Comparison of ENCODE assay signal across 1 cellular context in the genomic region with DNA sequence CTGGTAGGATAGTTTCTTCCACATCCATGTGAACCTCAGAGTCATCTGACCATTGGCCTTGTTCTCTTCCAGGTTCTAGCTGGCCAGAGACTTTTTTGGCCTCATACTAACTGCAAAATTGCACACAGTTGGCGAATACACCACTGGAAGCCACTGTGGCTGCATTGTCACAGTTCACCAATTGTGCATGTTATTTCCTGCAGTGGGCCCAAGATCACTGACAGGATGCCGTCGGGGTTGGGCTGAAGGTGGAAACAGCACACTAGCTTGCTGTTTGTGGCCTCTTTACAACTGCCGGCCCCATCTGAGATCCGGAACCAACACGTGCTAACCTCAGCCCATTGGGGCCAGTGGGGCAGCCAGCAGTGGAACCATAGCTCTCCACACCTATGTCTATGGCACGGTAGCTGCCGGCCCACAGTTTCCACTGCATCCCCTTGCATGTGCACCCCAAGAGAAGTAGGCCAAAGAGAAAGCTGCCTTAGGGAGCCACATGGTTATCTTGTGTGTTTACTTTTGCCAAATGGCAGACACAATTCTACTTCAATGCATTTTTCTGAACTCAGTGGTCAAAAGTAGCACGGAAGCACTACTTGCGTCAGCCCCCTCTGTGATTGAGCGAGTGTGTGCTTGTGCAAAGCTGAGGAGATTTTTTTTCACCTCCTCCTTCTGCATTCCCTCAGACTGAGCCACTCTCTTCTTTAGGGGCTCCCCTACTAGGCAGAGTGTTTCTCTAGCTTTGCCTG.
TF ChIP-seq lines count a peak whose summit lies in the region.

No MANE protein-coding gene starts in this region.

TF ChIP-seq in GM12878, 131 proteins besides CTCF, POLR2A, EP300 and RAD21 (continued from another document):
- TF ChIP-seq, protein P1, sequence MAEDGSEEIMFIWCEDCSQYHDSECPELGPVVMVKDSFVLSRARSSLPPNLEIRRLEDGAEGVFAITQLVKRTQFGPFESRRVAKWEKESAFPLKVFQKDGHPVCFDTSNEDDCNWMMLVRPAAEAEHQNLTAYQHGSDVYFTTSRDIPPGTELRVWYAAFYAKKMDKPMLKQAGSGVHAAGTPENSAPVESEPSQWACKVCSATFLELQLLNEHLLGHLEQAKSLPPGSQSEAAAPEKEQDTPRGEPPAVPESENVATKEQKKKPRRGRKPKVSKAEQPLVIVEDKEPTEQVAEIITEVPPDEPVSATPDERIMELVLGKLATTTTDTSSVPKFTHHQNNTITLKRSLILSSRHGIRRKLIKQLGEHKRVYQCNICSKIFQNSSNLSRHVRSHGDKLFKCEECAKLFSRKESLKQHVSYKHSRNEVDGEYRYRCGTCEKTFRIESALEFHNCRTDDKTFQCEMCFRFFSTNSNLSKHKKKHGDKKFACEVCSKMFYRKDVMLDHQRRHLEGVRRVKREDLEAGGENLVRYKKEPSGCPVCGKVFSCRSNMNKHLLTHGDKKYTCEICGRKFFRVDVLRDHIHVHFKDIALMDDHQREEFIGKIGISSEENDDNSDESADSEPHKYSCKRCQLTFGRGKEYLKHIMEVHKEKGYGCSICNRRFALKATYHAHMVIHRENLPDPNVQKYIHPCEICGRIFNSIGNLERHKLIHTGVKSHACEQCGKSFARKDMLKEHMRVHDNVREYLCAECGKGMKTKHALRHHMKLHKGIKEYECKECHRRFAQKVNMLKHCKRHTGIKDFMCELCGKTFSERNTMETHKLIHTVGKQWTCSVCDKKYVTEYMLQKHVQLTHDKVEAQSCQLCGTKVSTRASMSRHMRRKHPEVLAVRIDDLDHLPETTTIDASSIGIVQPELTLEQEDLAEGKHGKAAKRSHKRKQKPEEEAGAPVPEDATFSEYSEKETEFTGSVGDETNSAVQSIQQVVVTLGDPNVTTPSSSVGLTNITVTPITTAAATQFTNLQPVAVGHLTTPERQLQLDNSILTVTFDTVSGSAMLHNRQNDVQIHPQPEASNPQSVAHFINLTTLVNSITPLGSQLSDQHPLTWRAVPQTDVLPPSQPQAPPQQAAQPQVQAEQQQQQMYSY (CRISPR knock-in tag; IDR thresholded peaks at IDR 0.05), result no peak
- TF ChIP-seq, protein P2, sequence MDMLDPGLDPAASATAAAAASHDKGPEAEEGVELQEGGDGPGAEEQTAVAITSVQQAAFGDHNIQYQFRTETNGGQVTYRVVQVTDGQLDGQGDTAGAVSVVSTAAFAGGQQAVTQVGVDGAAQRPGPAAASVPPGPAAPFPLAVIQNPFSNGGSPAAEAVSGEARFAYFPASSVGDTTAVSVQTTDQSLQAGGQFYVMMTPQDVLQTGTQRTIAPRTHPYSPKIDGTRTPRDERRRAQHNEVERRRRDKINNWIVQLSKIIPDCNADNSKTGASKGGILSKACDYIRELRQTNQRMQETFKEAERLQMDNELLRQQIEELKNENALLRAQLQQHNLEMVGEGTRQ (IDR thresholded peaks at IDR 0.05; ENCODE audit: borderline replicate concordance, low read depth, low read length), result peak; percentile 10; the same call in 1 of the 2 replicates
- TF ChIP-seq HDAC6 (IDR thresholded peaks at IDR 0.05; ENCODE audit: unreplicated experiment) (no peak), CBX3 (IDR thresholded peaks at IDR 0.05; ENCODE audit: borderline replicate concordance, low read depth) (no peak), FOXM1 (IDR thresholded peaks at IDR 0.05; ENCODE audit: low read depth, low read length) (no peak), YBX1 (IDR thresholded peaks at IDR 0.05) (no peak), ETV6 (conservative IDR thresholded peaks at IDR 0.05 in 1 of 2, IDR thresholded peaks at IDR 0.05 in 1 of 2; ENCODE audit: borderline replicate concordance in 1 of 2, low read depth in 1 of 2) (peak in 1 of 2 experiments; percentile 92; a peak in 2 of 4 replicates), MEF2B (IDR thresholded peaks at IDR 0.05; ENCODE audit: partially characterized antibody, poor library complexity, severe bottlenecking) (peak; percentile 78)
- TF ChIP-seq, protein P3, sequence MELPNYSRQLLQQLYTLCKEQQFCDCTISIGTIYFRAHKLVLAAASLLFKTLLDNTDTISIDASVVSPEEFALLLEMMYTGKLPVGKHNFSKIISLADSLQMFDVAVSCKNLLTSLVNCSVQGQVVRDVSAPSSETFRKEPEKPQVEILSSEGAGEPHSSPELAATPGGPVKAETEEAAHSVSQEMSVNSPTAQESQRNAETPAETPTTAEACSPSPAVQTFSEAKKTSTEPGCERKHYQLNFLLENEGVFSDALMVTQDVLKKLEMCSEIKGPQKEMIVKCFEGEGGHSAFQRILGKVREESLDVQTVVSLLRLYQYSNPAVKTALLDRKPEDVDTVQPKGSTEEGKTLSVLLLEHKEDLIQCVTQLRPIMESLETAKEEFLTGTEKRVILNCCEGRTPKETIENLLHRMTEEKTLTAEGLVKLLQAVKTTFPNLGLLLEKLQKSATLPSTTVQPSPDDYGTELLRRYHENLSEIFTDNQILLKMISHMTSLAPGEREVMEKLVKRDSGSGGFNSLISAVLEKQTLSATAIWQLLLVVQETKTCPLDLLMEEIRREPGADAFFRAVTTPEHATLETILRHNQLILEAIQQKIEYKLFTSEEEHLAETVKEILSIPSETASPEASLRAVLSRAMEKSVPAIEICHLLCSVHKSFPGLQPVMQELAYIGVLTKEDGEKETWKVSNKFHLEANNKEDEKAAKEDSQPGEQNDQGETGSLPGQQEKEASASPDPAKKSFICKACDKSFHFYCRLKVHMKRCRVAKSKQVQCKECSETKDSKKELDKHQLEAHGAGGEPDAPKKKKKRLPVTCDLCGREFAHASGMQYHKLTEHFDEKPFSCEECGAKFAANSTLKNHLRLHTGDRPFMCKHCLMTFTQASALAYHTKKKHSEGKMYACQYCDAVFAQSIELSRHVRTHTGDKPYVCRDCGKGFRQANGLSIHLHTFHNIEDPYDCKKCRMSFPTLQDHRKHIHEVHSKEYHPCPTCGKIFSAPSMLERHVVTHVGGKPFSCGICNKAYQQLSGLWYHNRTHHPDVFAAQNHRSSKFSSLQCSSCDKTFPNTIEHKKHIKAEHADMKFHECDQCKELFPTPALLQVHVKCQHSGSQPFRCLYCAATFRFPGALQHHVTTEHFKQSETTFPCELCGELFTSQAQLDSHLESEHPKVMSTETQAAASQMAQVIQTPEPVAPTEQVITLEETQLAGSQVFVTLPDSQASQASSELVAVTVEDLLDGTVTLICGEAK (IDR thresholded peaks at IDR 0.05; ENCODE audit: borderline replicate concordance), result 0 out of 2 replicates have a peak, but pooled peaks have one; percentile 16
TF ChIP-seq in GM12878: peak in this region for 52.
